In genomic region chr22:50199836-50200332, GRCh38 we compare ENCODE assay signal across 6 cellular contexts. TPM values are rescaled to one million over a fixed set of nuclear protein-coding genes. Genes with fewer than 3 reads are reported as not detected.
DNase-seq lines count a peak whose midpoint lies in the region; ATAC-seq and TF ChIP-seq lines count a peak whose summit lies in the region.

No MANE protein-coding gene starts in this region.

- intact Hi-C loops in Right ventricle myocardium superior (cut with DNase I) (no loop called here), testis (cut with DNase I; ENCODE audit: low total_unique reads) (loop anchor here (10.0 kb wide), 1 partner anchor 55 kb away; no protein-coding TSS in a partner anchor)

- no peaks in the 10 kb centered on the region for H3K9me3 ChIP-seq in NT2/D1 (ENCODE audit: insufficient read depth, low read length)
- H3K9me3 ChIP-seq in testis = no peaks in the 10 kb centered on the region

- peak overlapping the region; percentile 77 for H3K9ac ChIP-seq in NT2/D1 (ENCODE audit: insufficient read length, low read depth)

- H3K4me1 ChIP-seq in NT2/D1 (ENCODE audit: insufficient read depth, insufficient read length) (peaks cover 7% of the 10 kb centered on the region), testis (peaks cover 19% of the 10 kb centered on the region)

- peak; percentile 2 for ATAC-seq in Right ventricle myocardium superior (ENCODE audit: poor library complexity)

- TF ChIP-seq POLR2A in testis (IDR thresholded peaks at IDR 0.05) = no peak

- peak overlapping the region; percentile 61 for H3K4me3 ChIP-seq in NT2/D1 (ENCODE audit: insufficient read length, low read depth)
- H3K4me3 ChIP-seq in testis = peak overlapping the region; percentile 77 to 82

- H3K27ac ChIP-seq in C4-2B (peak overlapping the region; percentile 89), testis (peak overlapping the region; percentile 70 to 90)

- TF ChIP-seq CTCF in C4-2B (conservative IDR thresholded peaks at IDR 0.05) = no peak
- no peak for TF ChIP-seq CTCF in testis (IDR thresholded peaks at IDR 0.05)

- peaks cover 10% of the 10 kb centered on the region for H3K27me3 ChIP-seq in NT2/D1 (ENCODE audit: insufficient read depth, insufficient read length)
- H3K27me3 ChIP-seq in testis = no peaks in the 10 kb centered on the region

- 12 to 23% methylated on average over 9 to 25 of the region's 25 CpGs for WGBS in testis, 2 donors

- DNase-seq in NT2/D1 (ENCODE audit: low read depth, low spot score) (no peak), Right ventricle myocardium superior (no peak), testis (no peak), NCI-H2171 treated with DMSO at 0.1 percent for 48 hours (lab: John Stamatoyannopoulos, UW) (no peak), NCI-H128 (lab: John Stamatoyannopoulos, UW; ENCODE audit: unreplicated experiment) (no peak)

- H3K36me3 ChIP-seq in NT2/D1 (ENCODE audit: insufficient read depth, insufficient read length, low read length) = peaks cover 41% of the 10 kb centered on the region
- no peaks in the 10 kb centered on the region for H3K36me3 ChIP-seq in testis (ENCODE audit: low read depth, missing control alignments)

RNA-seq across cellular contexts. Expression of gene SELENOO, which starts 0.9 kb away (rescaled TPM):
- total RNA-seq in Right ventricle myocardium superior (15.6 TPM), testis (10 to 100 TPM; 57.9 to 66.8 TPM)
- polyA plus RNA-seq in testis (ENCODE audit: insufficient read depth, low read depth, low replicate concordance) = 20.8 TPM

RNA-seq across cellular contexts. Expression of gene TRABD, which starts 14.2 kb away (rescaled TPM):
- total RNA-seq in Right ventricle myocardium superior (22.0 TPM), testis (10 to 100 TPM; 38.7 to 45.3 TPM)
- polyA plus RNA-seq in testis (ENCODE audit: insufficient read depth, low read depth, low replicate concordance) = 23.7 TPM

RNA-seq across cellular contexts. Expression of gene PANX2, which starts 29.4 kb away (rescaled TPM):
- total RNA-seq in Right ventricle myocardium superior (0.43 TPM), testis (1 to 10 TPM; 5.3 to 6.3 TPM)
- polyA plus RNA-seq in testis (ENCODE audit: insufficient read depth, low read depth, low replicate concordance) = 2.0 TPM

RNA-seq across cellular contexts. Expression of gene TUBGCP6, which starts 44.9 kb away (rescaled TPM):
- total RNA-seq in Right ventricle myocardium superior (14.1 TPM), testis (100 to 1,000 TPM; 136 to 143 TPM)
- 40.2 TPM for polyA plus RNA-seq in testis (ENCODE audit: insufficient read depth, low read depth, low replicate concordance)

RNA-seq across cellular contexts. Expression of gene HDAC10, which starts 51.2 kb away (rescaled TPM):
- total RNA-seq in Right ventricle myocardium superior (12.0 TPM), testis (10 to 100 TPM; 32.1 to 33.1 TPM)
- 13.5 TPM for polyA plus RNA-seq in testis (ENCODE audit: insufficient read depth, low read depth, low replicate concordance)
